Comparison of ENCODE assay signal across 1 cellular context in genomic region chr2:190882327-190882766, GRCh38.
TF ChIP-seq lines count a peak whose summit lies in the region.

No MANE protein-coding gene starts in this region.

TF ChIP-seq in GM12878, 131 proteins besides CTCF, POLR2A, EP300 and RAD21 (continued from another document):
- TF ChIP-seq CUX1 (IDR thresholded peaks at IDR 0.05; ENCODE audit: insufficient replicate concordance, low read depth, low read length) (no peak), MXI1 (IDR thresholded peaks at IDR 0.05; ENCODE audit: low read depth, low read length) (0 out of 2 replicates have a peak, but pooled peaks have one; percentile 30), TAF1 (IDR thresholded peaks at IDR 0.05; ENCODE audit: borderline replicate concordance, low read depth, low read length) (no peak), DPF2 (IDR thresholded peaks at IDR 0.05) (0 out of 2 replicates have a peak, but pooled peaks have one; percentile 6), NRF1 (conservative IDR thresholded peaks at IDR 0.05; ENCODE audit: low read depth, low read length) (no peak), SRF (IDR thresholded peaks at IDR 0.05; ENCODE audit: low read depth in 2 of 2, low read length in 2 of 2) (no peak), IKZF1 (conservative IDR thresholded peaks at IDR 0.05) (no peak), CREB1 (IDR thresholded peaks at IDR 0.05; ENCODE audit: low read depth) (no peak), CHD1 (IDR thresholded peaks at IDR 0.05; ENCODE audit: low read depth, low read length) (0 out of 2 replicates have a peak, but pooled peaks have one; percentile 13), STAT3 (IDR thresholded peaks at IDR 0.05; ENCODE audit: low read depth, low read length) (0 out of 2 replicates have a peak, but pooled peaks have one; percentile 16), ZNF207 (IDR thresholded peaks at IDR 0.05; ENCODE audit: borderline replicate concordance) (no peak), ZBED1 (IDR thresholded peaks at IDR 0.05; ENCODE audit: borderline replicate concordance) (no peak), SUPT20H (IDR thresholded peaks at IDR 0.05; ENCODE audit: borderline replicate concordance, control insufficient read depth, low read depth, low read length) (no peak), EED (IDR thresholded peaks at IDR 0.05; ENCODE audit: low read depth) (no peak), FOXM1 (IDR thresholded peaks at IDR 0.05; ENCODE audit: low read depth, low read length) (peak; percentile 81; the same call in 1 of the 2 replicates), NFIC (IDR thresholded peaks at IDR 0.05; ENCODE audit: low read depth, low read length) (peak; percentile 89), JUNB (IDR thresholded peaks at IDR 0.05) (peak; percentile 75), CBX5 (IDR thresholded peaks at IDR 0.05; ENCODE audit: low read depth) (0 out of 2 replicates have a peak, but pooled peaks have one; percentile 50), SKIL (IDR thresholded peaks at IDR 0.05; ENCODE audit: low read depth, poor library complexity, severe bottlenecking) (no peak), BMI1 (IDR thresholded peaks at IDR 0.05; ENCODE audit: borderline replicate concordance) (no peak), HDAC6 (IDR thresholded peaks at IDR 0.05; ENCODE audit: unreplicated experiment) (no peak), MEF2B (IDR thresholded peaks at IDR 0.05; ENCODE audit: partially characterized antibody, poor library complexity, severe bottlenecking) (peak; percentile 21), PBX3 (IDR thresholded peaks at IDR 0.05; ENCODE audit: insufficient replicate concordance, low read depth, low read length) (no peak)
- TF ChIP-seq, protein P1, sequence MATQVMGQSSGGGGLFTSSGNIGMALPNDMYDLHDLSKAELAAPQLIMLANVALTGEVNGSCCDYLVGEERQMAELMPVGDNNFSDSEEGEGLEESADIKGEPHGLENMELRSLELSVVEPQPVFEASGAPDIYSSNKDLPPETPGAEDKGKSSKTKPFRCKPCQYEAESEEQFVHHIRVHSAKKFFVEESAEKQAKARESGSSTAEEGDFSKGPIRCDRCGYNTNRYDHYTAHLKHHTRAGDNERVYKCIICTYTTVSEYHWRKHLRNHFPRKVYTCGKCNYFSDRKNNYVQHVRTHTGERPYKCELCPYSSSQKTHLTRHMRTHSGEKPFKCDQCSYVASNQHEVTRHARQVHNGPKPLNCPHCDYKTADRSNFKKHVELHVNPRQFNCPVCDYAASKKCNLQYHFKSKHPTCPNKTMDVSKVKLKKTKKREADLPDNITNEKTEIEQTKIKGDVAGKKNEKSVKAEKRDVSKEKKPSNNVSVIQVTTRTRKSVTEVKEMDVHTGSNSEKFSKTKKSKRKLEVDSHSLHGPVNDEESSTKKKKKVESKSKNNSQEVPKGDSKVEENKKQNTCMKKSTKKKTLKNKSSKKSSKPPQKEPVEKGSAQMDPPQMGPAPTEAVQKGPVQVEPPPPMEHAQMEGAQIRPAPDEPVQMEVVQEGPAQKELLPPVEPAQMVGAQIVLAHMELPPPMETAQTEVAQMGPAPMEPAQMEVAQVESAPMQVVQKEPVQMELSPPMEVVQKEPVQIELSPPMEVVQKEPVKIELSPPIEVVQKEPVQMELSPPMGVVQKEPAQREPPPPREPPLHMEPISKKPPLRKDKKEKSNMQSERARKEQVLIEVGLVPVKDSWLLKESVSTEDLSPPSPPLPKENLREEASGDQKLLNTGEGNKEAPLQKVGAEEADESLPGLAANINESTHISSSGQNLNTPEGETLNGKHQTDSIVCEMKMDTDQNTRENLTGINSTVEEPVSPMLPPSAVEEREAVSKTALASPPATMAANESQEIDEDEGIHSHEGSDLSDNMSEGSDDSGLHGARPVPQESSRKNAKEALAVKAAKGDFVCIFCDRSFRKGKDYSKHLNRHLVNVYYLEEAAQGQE (IDR thresholded peaks at IDR 0.05; ENCODE audit: low read depth, low read length), result no peak
- TF ChIP-seq, protein P2, sequence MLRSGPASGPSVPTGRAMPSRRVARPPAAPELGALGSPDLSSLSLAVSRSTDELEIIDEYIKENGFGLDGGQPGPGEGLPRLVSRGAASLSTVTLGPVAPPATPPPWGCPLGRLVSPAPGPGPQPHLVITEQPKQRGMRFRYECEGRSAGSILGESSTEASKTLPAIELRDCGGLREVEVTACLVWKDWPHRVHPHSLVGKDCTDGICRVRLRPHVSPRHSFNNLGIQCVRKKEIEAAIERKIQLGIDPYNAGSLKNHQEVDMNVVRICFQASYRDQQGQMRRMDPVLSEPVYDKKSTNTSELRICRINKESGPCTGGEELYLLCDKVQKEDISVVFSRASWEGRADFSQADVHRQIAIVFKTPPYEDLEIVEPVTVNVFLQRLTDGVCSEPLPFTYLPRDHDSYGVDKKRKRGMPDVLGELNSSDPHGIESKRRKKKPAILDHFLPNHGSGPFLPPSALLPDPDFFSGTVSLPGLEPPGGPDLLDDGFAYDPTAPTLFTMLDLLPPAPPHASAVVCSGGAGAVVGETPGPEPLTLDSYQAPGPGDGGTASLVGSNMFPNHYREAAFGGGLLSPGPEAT (IDR thresholded peaks at IDR 0.05; ENCODE audit: low read depth), result peak; percentile 62; the same call in 1 of the 2 replicates
- TF ChIP-seq, protein P3, sequence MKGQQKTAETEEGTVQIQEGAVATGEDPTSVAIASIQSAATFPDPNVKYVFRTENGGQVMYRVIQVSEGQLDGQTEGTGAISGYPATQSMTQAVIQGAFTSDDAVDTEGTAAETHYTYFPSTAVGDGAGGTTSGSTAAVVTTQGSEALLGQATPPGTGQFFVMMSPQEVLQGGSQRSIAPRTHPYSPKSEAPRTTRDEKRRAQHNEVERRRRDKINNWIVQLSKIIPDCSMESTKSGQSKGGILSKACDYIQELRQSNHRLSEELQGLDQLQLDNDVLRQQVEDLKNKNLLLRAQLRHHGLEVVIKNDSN (IDR thresholded peaks at IDR 0.05; ENCODE audit: borderline replicate concordance, extremely low read length, insufficient read depth, low read depth, low read length), result no peak
- TF ChIP-seq, protein P4, sequence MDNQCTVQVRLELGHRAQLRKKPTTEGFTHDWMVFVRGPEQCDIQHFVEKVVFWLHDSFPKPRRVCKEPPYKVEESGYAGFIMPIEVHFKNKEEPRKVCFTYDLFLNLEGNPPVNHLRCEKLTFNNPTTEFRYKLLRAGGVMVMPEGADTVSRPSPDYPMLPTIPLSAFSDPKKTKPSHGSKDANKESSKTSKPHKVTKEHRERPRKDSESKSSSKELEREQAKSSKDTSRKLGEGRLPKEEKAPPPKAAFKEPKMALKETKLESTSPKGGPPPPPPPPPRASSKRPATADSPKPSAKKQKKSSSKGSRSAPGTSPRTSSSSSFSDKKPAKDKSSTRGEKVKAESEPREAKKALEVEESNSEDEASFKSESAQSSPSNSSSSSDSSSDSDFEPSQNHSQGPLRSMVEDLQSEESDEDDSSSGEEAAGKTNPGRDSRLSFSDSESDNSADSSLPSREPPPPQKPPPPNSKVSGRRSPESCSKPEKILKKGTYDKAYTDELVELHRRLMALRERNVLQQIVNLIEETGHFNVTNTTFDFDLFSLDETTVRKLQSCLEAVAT (IDR thresholded peaks at IDR 0.05), result 0 out of 2 replicates have a peak, but pooled peaks have one; percentile 43
- TF ChIP-seq, protein P5, sequence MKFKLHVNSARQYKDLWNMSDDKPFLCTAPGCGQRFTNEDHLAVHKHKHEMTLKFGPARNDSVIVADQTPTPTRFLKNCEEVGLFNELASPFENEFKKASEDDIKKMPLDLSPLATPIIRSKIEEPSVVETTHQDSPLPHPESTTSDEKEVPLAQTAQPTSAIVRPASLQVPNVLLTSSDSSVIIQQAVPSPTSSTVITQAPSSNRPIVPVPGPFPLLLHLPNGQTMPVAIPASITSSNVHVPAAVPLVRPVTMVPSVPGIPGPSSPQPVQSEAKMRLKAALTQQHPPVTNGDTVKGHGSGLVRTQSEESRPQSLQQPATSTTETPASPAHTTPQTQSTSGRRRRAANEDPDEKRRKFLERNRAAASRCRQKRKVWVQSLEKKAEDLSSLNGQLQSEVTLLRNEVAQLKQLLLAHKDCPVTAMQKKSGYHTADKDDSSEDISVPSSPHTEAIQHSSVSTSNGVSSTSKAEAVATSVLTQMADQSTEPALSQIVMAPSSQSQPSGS (IDR thresholded peaks at IDR 0.05; ENCODE audit: low read length), result peak; percentile 27; the same call in 1 of the 2 replicates
